ENCODE assay signal across 17 cellular contexts in the genomic region with DNA sequence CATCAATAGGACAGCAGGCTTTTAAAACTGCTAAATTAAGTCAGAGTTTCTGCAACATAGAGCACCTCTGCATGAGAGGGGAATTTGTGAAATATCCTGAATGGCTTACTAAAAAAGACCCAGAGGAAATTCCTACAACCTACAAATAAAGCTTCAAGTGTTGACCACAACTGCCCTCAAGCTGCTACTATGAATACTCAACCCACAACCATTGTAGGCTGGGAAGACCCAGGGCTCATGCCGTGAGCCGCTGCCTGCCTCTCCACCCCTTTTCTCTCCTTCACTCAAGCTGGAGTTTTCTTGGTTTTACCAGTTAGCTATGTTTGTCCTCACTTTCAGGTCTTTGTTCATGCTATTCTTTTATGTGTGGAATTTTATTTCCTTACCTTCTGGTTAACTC.
DNase-seq lines count a peak whose midpoint lies in the region; ATAC-seq and TF ChIP-seq lines count a peak whose summit lies in the region.
"Had no signal": no experiment of that assay in that cellular context is flagged by ENCODE, and none has a peak within 500 bp of the region (broad histone marks: within the 10 kb centered on the region; RNA-seq: fewer than 3 reads in every experiment).

No MANE protein-coding gene starts in this region.

- no peaks in the 10 kb centered on the region for H3K27me3 ChIP-seq in psoas muscle (ENCODE audit: insufficient read depth in 3 of 3, low read length in 2 of 3)
- H3K27me3 ChIP-seq: esophagus squamous epithelium, right lobe of liver, suprapubic skin had no signal

- WGBS in psoas muscle, 3 donors = 49 to 66% (median 65%) methylated on average over 2 of the region's 2 CpGs

- intact Hi-C loops in psoas muscle (cut with DNase I) = no loop called here

- H3K27ac ChIP-seq in psoas muscle = no peak overlapping the region
- H3K27ac ChIP-seq: esophagus squamous epithelium, PC-9, right lobe of liver, suprapubic skin had no signal

- no peaks in the 10 kb centered on the region for H3K4me1 ChIP-seq in psoas muscle
- H3K4me1 ChIP-seq: esophagus squamous epithelium, right lobe of liver, suprapubic skin had no signal

- no peaks in the 10 kb centered on the region for H3K36me3 ChIP-seq in psoas muscle (ENCODE audit: insufficient read depth in 1 of 2, low read depth in 1 of 2)
- H3K36me3 ChIP-seq: esophagus squamous epithelium, right lobe of liver, suprapubic skin had no signal

- TF ChIP-seq CTCF in psoas muscle (IDR thresholded peaks at IDR 0.05) = no peak

- H3K4me3 ChIP-seq in psoas muscle = no peak overlapping the region
- H3K4me3 ChIP-seq: esophagus squamous epithelium, PC-9, right lobe of liver, suprapubic skin had no signal

- peak; percentile 68 for ATAC-seq in GM19023 (IDR thresholded peaks at IDR 0.05; ENCODE audit: unreplicated experiment)
- peak; percentile 79 for ATAC-seq in HG03039 (IDR thresholded peaks at IDR 0.05; ENCODE audit: unreplicated experiment)
- ATAC-seq in psoas muscle = no peak
- ATAC-seq: right lobe of liver had no signal

- DNase-seq in astrocyte of the hippocampus (ENCODE audit: low read depth, low spot score) (peak; percentile 6), non-pigmented ciliary epithelial cell (ENCODE audit: low read depth) (peak; percentile 11), psoas muscle (no peak), DMS53 treated with DMSO at 0.1 percent for 48 hours (lab: John Stamatoyannopoulos, UW; ENCODE audit: unreplicated experiment) (no peak), C1 segment of cervical spinal cord (lab: John Stamatoyannopoulos, UW) (no peak)
- DNase-seq: activated CD4-positive, alpha-beta T cell treated with anti-CD3 and anti-CD28 coated beads, Interleukin-2, amount 10 ng/mL, durations not matched to agents 24 days and 14 days; activated naive CD4-positive, alpha-beta T cell treated with anti-CD3 and anti-CD28 coated beads, Interleukin-2, amount 50 U/mL, for 16 hours; activated T-cell treated with anti-CD3 and anti-CD28 coated beads for 4 hours; esophagus squamous epithelium; NCI-H2029 treated with DMSO at 0.1 percent for 48 hours; NCI-H526; PC-9; right lobe of liver; stimulated activated CD4-positive, alpha-beta T cell treated with anti-CD3 and anti-CD28 coated beads, Interleukin-2, amount 100 ng/mL, for 24 hours had no signal

- H3K9me3 ChIP-seq in psoas muscle = no peaks in the 10 kb centered on the region
- H3K9me3 ChIP-seq: esophagus squamous epithelium, right lobe of liver, suprapubic skin had no signal

Comparison
In these comparisons a context has a peak if more than half of its experiments do, and no peak if none do; other contexts are left out.
1. ATAC-seq: peak in GM19023 (single experiment) and HG03039 (single experiment); none in psoas muscle (0 of 4).
2. DNase-seq: peak in astrocyte of the hippocampus (single experiment) and non-pigmented ciliary epithelial cell (single experiment); none in psoas muscle (0 of 2), DMS53 treated with DMSO at 0.1 percent for 48 hours (single experiment) and C1 segment of cervical spinal cord (0 of 14).